23 cellular contexts compared by ENCODE assay signal in the genomic region with DNA sequence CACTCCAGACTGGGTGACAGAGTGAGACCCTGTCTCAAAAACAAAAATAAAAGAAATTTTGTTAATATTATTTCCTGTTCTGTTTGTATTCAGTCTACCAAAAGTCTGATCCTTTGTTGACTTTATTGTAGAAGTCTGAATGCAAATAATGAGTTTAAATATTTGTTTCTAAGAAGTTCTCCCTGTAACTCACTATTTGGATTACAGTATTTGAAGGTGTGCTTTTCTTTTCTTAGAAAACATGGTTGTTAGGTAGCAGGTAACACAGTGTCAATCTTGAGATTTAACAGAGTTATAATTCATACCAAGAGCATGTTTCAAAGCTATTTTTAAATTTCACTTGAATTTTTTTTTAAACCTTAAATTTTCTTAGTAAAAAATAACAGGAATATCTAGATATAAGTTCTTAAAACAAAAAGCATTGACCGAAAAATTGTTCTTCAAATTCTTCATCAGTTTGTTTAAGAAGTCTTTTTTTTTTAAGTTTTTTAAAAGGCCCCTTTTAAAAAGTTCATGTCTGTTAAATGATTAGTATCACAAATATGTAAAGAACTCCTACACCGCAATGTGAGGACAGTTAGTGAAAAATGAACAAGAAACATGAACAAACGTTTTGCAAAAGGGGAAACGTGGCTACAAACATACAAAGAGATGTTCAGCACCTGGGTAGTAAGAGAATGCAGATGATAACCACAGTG.
"Had no signal": no experiment of that assay in that cellular context is flagged by ENCODE, and none has a peak within 500 bp of the region (broad histone marks: within the 10 kb centered on the region; RNA-seq: fewer than 3 reads in every experiment).

No MANE protein-coding gene starts in this region.

- H3K4me3 ChIP-seq: breast epithelium, MG63 had no signal

- ATAC-seq: activated CD8-positive, alpha-beta T cell treated with anti-CD3 and anti-CD28 coated beads for 36 hours; activated T-cell treated with anti-CD3 and anti-CD28 coated beads, Interleukin-2, amount 50 U/mL, for 72 hours; T-helper 17 cell had no signal

- H3K36me3 ChIP-seq: breast epithelium, MG63 had no signal

- H3K27ac ChIP-seq: breast epithelium had no signal

- H3K27me3 ChIP-seq: breast epithelium, MG63 had no signal

- H3K4me1 ChIP-seq: breast epithelium had no signal

- DNase-seq: activated CD4-positive, alpha-beta T cell treated with anti-CD3 and anti-CD28 coated beads for 36 hours; activated CD4-positive, CD25-positive, alpha-beta regulatory T cell; activated CD8-positive, alpha-beta memory T cell treated with anti-CD3 and anti-CD28 coated beads, Interleukin-2, amount 50 U/mL, for 4 hours; activated CD8-positive, alpha-beta T cell treated with anti-CD3 and anti-CD28 coated beads for 36 hours; activated gamma-delta T cell treated with Interleukin-2 at 50 U/mL for 16 hours; activated naive CD4-positive, alpha-beta T cell treated with anti-CD3 and anti-CD28 coated beads, Interleukin-2, amount 10 ng/mL, durations not matched to agents 7 days and 5 days; activated naive CD8-positive, alpha-beta T cell treated with anti-CD3 and anti-CD28 coated beads for 36 hours; activated T-cell treated with anti-CD3 and anti-CD28 coated beads, Interleukin-2, amount 50 U/mL, for 72 hours; anterior cingulate cortex; caudate nucleus; MG63; MV-4-11; NCI-H1092 treated with DMSO at 0.1 percent for 48 hours; NCI-H1417 treated with DMSO at 0.1 percent for 48 hours; NCI-H1694; NCI-H2029; NCI-H2107; NCI-H2171 treated with DMSO at 0.1 percent for 48 hours; NCI-H526 treated with DMSO at 0.1 percent for 48 hours; SIG-M5; T-helper 17 cell; T-helper 9 cell had no signal
